8 cellular contexts compared by ENCODE assay signal in the genomic region with DNA sequence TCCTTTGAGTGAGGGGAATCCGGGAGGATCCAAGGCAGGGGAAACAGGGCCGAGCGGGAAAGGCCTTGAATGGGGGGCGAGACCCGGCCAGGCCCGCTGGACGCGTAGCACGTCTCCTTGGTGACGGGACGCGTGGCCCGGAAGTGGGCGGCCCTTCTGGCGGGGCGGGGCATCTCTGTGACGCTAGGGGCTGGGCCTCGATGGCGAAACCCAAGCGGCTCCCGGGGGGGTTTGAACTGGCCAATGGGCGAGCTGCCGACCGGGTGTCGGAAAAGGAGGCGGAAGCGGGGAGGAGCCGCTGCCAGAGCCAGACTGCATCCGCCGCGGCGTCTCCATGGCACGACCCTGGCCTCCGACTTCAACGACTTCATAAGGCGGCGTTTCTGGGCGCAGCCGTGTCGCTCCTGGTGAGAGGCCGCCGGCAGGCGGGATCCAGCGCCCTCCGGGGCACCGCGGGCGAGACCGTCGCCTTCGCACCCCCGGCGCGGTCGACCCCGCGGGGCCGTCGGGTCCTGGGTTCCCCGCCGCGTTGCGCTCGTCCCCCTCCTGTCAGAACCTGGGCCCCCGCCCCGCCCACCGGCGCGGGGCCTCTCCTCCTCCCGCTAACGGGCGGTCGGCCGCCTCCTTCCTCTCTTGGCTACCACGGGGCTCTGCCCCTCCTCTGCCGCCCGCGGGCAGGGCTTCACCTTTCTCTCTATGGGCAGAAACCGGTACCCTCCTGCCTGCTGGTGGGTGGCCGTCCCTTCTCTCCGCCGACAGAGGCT. TPM values are rescaled to one million over a fixed set of nuclear protein-coding genes. Genes with fewer than 3 reads are reported as not detected.
DNase-seq lines count a peak whose midpoint lies in the region; ATAC-seq and TF ChIP-seq lines count a peak whose summit lies in the region.

A gene (plus strand): TSS at position 158 of the 764 bp plus-strand sequence. CDS start 86 bp downstream, at position 244.

- no peak for TF ChIP-seq CTCF in GM10266 (IDR thresholded peaks at IDR 0.05; ENCODE audit: control insufficient read depth, insufficient read depth, low read depth, missing control alignments)
- no peak for TF ChIP-seq CTCF in omental fat pad (IDR thresholded peaks at IDR 0.05)

- peaks cover 12% of the 10 kb centered on the region for H3K4me1 Mint-ChIP-seq in activated naive CD4-positive, alpha-beta T cell treated with anti-CD3 and anti-CD28 coated beads, Interleukin-2, amount 50 U/mL, for 24 hours

- no peaks in the 10 kb centered on the region for H3K9me3 Mint-ChIP-seq in activated naive CD4-positive, alpha-beta T cell treated with anti-CD3 and anti-CD28 coated beads, Interleukin-2, amount 50 U/mL, for 24 hours

- no peaks in the 10 kb centered on the region for H3K36me3 Mint-ChIP-seq in activated naive CD4-positive, alpha-beta T cell treated with anti-CD3 and anti-CD28 coated beads, Interleukin-2, amount 50 U/mL, for 24 hours

- no peak within 1 kb of the TSS for H3K27ac ChIP-seq in temporal lobe (ENCODE audit: low read depth, low read length)

- peak within 1 kb of the TSS; percentile 85 for H3K27ac Mint-ChIP-seq in activated naive CD4-positive, alpha-beta T cell treated with anti-CD3 and anti-CD28 coated beads, Interleukin-2, amount 50 U/mL, for 24 hours

- peak; percentile 83 for ATAC-seq in HG02623 (IDR thresholded peaks at IDR 0.05; ENCODE audit: unreplicated experiment)
- ATAC-seq in omental fat pad (ENCODE audit: low FRiP score) = peak; percentile 94

- H3K27me3 Mint-ChIP-seq in activated naive CD4-positive, alpha-beta T cell treated with anti-CD3 and anti-CD28 coated beads, Interleukin-2, amount 50 U/mL, for 24 hours = no peaks in the 10 kb centered on the region

- DNase-seq in GM10266 (ENCODE audit: extremely low spot score) (peak; percentile 99), NCI-H1105 (lab: John Stamatoyannopoulos, UW) (peak; percentile 96), SKM-1 (lab: John Stamatoyannopoulos, UW; ENCODE audit: unreplicated experiment) (peak; percentile 79), glomerular endothelial cell (ENCODE audit: extremely low read depth, low read depth, low spot score) (peak; percentile 45), omental fat pad (ENCODE audit: low spot score) (peak; percentile 94)

- peak within 1 kb of the TSS; percentile 93 for H3K4me3 Mint-ChIP-seq in activated naive CD4-positive, alpha-beta T cell treated with anti-CD3 and anti-CD28 coated beads, Interleukin-2, amount 50 U/mL, for 24 hours

RNA-seq across cellular contexts. Expression of the gene that starts here (rescaled TPM):
- total RNA-seq in glomerular endothelial cell (19.8 and 36.9 TPM in 2 replicates), omental fat pad (10 to 100 TPM; 16.8 to 27.1 (median 20.8) TPM), temporal lobe (13.3 TPM)

Comparison
In these comparisons a context has a peak if more than half of its experiments do, and no peak if none do; other contexts are left out.
1. DNase-seq: peak in every context shown above with its lines; median percentile 99 in GM10266; 96 in NCI-H1105; 94 in omental fat pad; 79 in SKM-1; 45 in glomerular endothelial cell.